24 cellular contexts compared by ENCODE assay signal in genomic region chr3:73610493-73610892, GRCh38. TPM values are rescaled to one million over a fixed set of nuclear protein-coding genes. Genes with fewer than 3 reads are reported as not detected.
"Had no signal": no experiment of that assay in that cellular context is flagged by ENCODE, and none has a peak within 500 bp of the region (broad histone marks: within the 10 kb centered on the region; RNA-seq: fewer than 3 reads in every experiment).

No MANE protein-coding gene starts in this region.

- H3K4me2 ChIP-seq: neural progenitor cell had no signal

- H3K27ac Mint-ChIP-seq: activated naive CD4-positive, alpha-beta T cell treated with anti-CD3 and anti-CD28 coated beads for 36 hours; activated naive CD8-positive, alpha-beta T cell treated with anti-CD3 and anti-CD28 coated beads, Interleukin-2, amount 10 ng/mL, durations not matched to agents 7 days and 5 days; activated T-cell treated with anti-CD3 and anti-CD28 coated beads, Interleukin-2, amount 50 U/mL, for 24 hours; dendritic cell treated with granulocyte-macrophage colony-stimulating factor and Interleukin-4, amounts not matched to agents 40 ng/mL and 50 ng/mL, for 4 days; naive thymus-derived CD4-positive, alpha-beta T cell; neural progenitor cell; stimulated activated naive CD8-positive, alpha-beta T cell treated with anti-CD3 and anti-CD28 coated beads, Interleukin-15, Interleukin-2, amounts not matched to agents 100 ng/mL and 50 ng/mL, for 24 hours; T-helper 1 cell treated with Interleukin-12 subunit alpha and Interleukin-12 subunit beta and Interleukin-4 antibody, amounts not matched to agents 30 μg/mL and 1 μg/mL, for 36 hours; WTC11 had no signal

- ATAC-seq: body of pancreas; left colon; lower lobe of right lung; naive thymus-derived CD4-positive, alpha-beta T cell; WTC11 had no signal

- H3K36me3 ChIP-seq: lower lobe of right lung, neural progenitor cell, tibial nerve had no signal

- H3K36me3 Mint-ChIP-seq: activated naive CD8-positive, alpha-beta T cell treated with anti-CD3 and anti-CD28 coated beads, Interleukin-2, amount 10 ng/mL, durations not matched to agents 7 days and 5 days; naive thymus-derived CD4-positive, alpha-beta T cell; neural progenitor cell; WTC11 had no signal

- H3K9me3 Mint-ChIP-seq: activated naive CD4-positive, alpha-beta T cell treated with anti-CD3 and anti-CD28 coated beads for 36 hours; activated naive CD8-positive, alpha-beta T cell treated with anti-CD3 and anti-CD28 coated beads, Interleukin-2, amount 10 ng/mL, durations not matched to agents 7 days and 5 days; activated T-cell treated with anti-CD3 and anti-CD28 coated beads, Interleukin-2, amount 50 U/mL, for 24 hours; dendritic cell treated with granulocyte-macrophage colony-stimulating factor and Interleukin-4, amounts not matched to agents 40 ng/mL and 50 ng/mL, for 4 days; neural progenitor cell; WTC11 had no signal

- H3K27ac ChIP-seq: body of pancreas, lower lobe of right lung, neural progenitor cell had no signal

- DNase-seq: activated CD8-positive, alpha-beta memory T cell treated with anti-CD3 and anti-CD28 coated beads, Interleukin-2, amount 50 U/mL, for 4 hours; activated naive CD4-positive, alpha-beta T cell treated with anti-CD3 and anti-CD28 coated beads for 36 hours; activated naive CD8-positive, alpha-beta T cell treated with anti-CD3 and anti-CD28 coated beads, Interleukin-2, amount 10 ng/mL, durations not matched to agents 7 days and 5 days; activated T-cell treated with anti-CD3 and anti-CD28 coated beads, Interleukin-2, amount 50 U/mL, for 24 hours; amygdala; body of pancreas; caudate nucleus; effector CD4-positive, alpha-beta T cell; head of caudate nucleus; left colon; lower lobe of right lung; mesendoderm; naive thymus-derived CD4-positive, alpha-beta T cell; retina; stimulated activated CD4-positive, alpha-beta T cell treated with anti-CD3 and anti-CD28 coated beads, Interleukin-12 subunit alpha, Interleukin-12 subunit beta, amount 100 ng/mL, for 4 hours; stimulated activated CD4-positive, alpha-beta T cell treated with anti-CD3 and anti-CD28 coated beads, Interleukin-4, amount 100 ng/mL, for 4 hours; T1000 had no signal

- H3K4me1 Mint-ChIP-seq: activated naive CD8-positive, alpha-beta T cell treated with anti-CD3 and anti-CD28 coated beads, Interleukin-2, amount 10 ng/mL, durations not matched to agents 7 days and 5 days had no signal

- H2AFZ ChIP-seq: neural progenitor cell had no signal

- H3K27me3 Mint-ChIP-seq: activated naive CD8-positive, alpha-beta T cell treated with anti-CD3 and anti-CD28 coated beads, Interleukin-2, amount 10 ng/mL, durations not matched to agents 7 days and 5 days; activated T-cell treated with anti-CD3 and anti-CD28 coated beads, Interleukin-2, amount 50 U/mL, for 24 hours; dendritic cell treated with granulocyte-macrophage colony-stimulating factor and Interleukin-4, amounts not matched to agents 40 ng/mL and 50 ng/mL, for 4 days; stimulated activated naive CD8-positive, alpha-beta T cell treated with anti-CD3 and anti-CD28 coated beads, Interleukin-15, Interleukin-2, amounts not matched to agents 100 ng/mL and 50 ng/mL, for 24 hours had no signal

- H3K9me3 ChIP-seq: body of pancreas, lower lobe of right lung, tibial nerve had no signal

- H3K4me3 Mint-ChIP-seq: activated naive CD4-positive, alpha-beta T cell treated with anti-CD3 and anti-CD28 coated beads for 36 hours; activated naive CD8-positive, alpha-beta T cell treated with anti-CD3 and anti-CD28 coated beads, Interleukin-2, amount 10 ng/mL, durations not matched to agents 7 days and 5 days; activated T-cell treated with anti-CD3 and anti-CD28 coated beads, Interleukin-2, amount 50 U/mL, for 24 hours; dendritic cell treated with granulocyte-macrophage colony-stimulating factor and Interleukin-4, amounts not matched to agents 40 ng/mL and 50 ng/mL, for 4 days; naive thymus-derived CD4-positive, alpha-beta T cell; neural progenitor cell; stimulated activated naive CD8-positive, alpha-beta T cell treated with anti-CD3 and anti-CD28 coated beads, Interleukin-15, Interleukin-2, amounts not matched to agents 100 ng/mL and 50 ng/mL, for 24 hours; T-helper 1 cell treated with Interleukin-12 subunit alpha and Interleukin-12 subunit beta and Interleukin-4 antibody, amounts not matched to agents 30 μg/mL and 1 μg/mL, for 36 hours; WTC11 had no signal

- H3K4me1 ChIP-seq: lower lobe of right lung had no signal

- H3K4me3 ChIP-seq: body of pancreas, lower lobe of right lung, neural progenitor cell, tibial nerve had no signal

- H3K27me3 ChIP-seq: body of pancreas, neural progenitor cell, tibial nerve had no signal

- H3K9ac ChIP-seq: neural progenitor cell had no signal

RNA-seq across cellular contexts. Expression of gene PDZRN3, which starts 14.2 kb away (rescaled TPM):
- total RNA-seq: activated naive CD4-positive, alpha-beta T cell treated with anti-CD3 and anti-CD28 coated beads for 36 hours; activated naive CD8-positive, alpha-beta T cell treated with anti-CD3 and anti-CD28 coated beads, Interleukin-2, amount 10 ng/mL, durations not matched to agents 7 days and 5 days; naive thymus-derived CD4-positive, alpha-beta T cell had no signal
- polyA plus RNA-seq: keratinocyte; naive thymus-derived CD4-positive, alpha-beta T cell had no signal
